8 cellular contexts compared by ENCODE assay signal in genomic region chr6:30555428-30556005, GRCh38. TPM values are rescaled to one million over a fixed set of nuclear protein-coding genes. Genes with fewer than 3 reads are reported as not detected.
DNase-seq lines count a peak whose midpoint lies in the region; ATAC-seq, FAIRE-seq and TF ChIP-seq lines count a peak whose summit lies in the region.

No MANE protein-coding gene starts in this region.

- H3K4me3 Mint-ChIP-seq in IgD-negative memory B cell: peak overlapping the region; percentile 93 to 100 (median 98)

- DNase-seq in G401 (ENCODE audit: low spot score) (peak; percentile 40), heart right ventricle (peak; percentile 52 to 58), pancreas (peak in 4 of 6 donors; percentile 60 to 77 (median 72))
- no peak for DNase-seq in activated effector memory CD4-positive, alpha-beta T cell treated with anti-CD3 and anti-CD28 coated beads, Interleukin-2, amount 50 U/mL, for 16 hours

- H3K27ac Mint-ChIP-seq in IgD-negative memory B cell: peak overlapping the region; percentile 95 to 99 (median 97)

- H3K4me1 Mint-ChIP-seq in IgD-negative memory B cell: peaks cover 19 to 28% (median 27%) of the 10 kb centered on the region in 3 donors

- H3K4me1 ChIP-seq in heart right ventricle: peaks cover 7 to 34% (median 29%) of the 10 kb centered on the region in 9 donors
- H3K4me1 ChIP-seq in pancreas: peaks cover 4 to 11% (median 6%) of the 10 kb centered on the region in 3 donors

- 2 to 3% (median 2%) methylated on average over 32 of the region's 32 CpGs for WGBS in adipose tissue, 3 donors
- 2% methylated on average over 32 of the region's 32 CpGs for WGBS in heart right ventricle, 2 donors
- 3 to 4% methylated on average over 32 of the region's 32 CpGs for WGBS in pancreas, 2 donors

- peak overlapping the region; percentile 65 to 99 (median 94) for H3K4me3 ChIP-seq in heart right ventricle
- H3K4me3 ChIP-seq in pancreas: peak overlapping the region; percentile 83 to 97 (median 96)

- peak; percentile 28 to 54 (median 44) for ATAC-seq in heart right ventricle
- peak; percentile 8 to 10 (median 9) for ATAC-seq in pancreas
- no peak for ATAC-seq in HG02970 (IDR thresholded peaks at IDR 0.05; ENCODE audit: low FRiP score, unreplicated experiment)
- no peak for ATAC-seq in HG02938 (IDR thresholded peaks at IDR 0.05; ENCODE audit: unreplicated experiment)

- no peak for TF ChIP-seq CTCF in heart right ventricle (IDR thresholded peaks at IDR 0.05)
- TF ChIP-seq CTCF in pancreas (IDR thresholded peaks at IDR 0.05): no peak

- H3K27ac ChIP-seq in adipose tissue (ENCODE audit: low read depth, low read length): peak overlapping the region; percentile 96
- H3K27ac ChIP-seq in heart right ventricle: peak overlapping the region; percentile 92 to 99 (median 96)
- peak overlapping the region; percentile 95 to 97 (median 96) for H3K27ac ChIP-seq in pancreas

- peaks cover 2% of the 10 kb centered on the region for H3K27me3 Mint-ChIP-seq in IgD-negative memory B cell

- H3K27me3 ChIP-seq in heart right ventricle (no peaks in the 10 kb centered on the region), pancreas (no peaks in the 10 kb centered on the region)

- FAIRE-seq in pancreas (lab: Jason Lieb, UNC): no peak

- in situ Hi-C loops in G401 (cut with HindIII; ENCODE audit: low sequenced_read_pairs): no loop called here

- peaks cover 2% of the 10 kb centered on the region for H3K36me3 Mint-ChIP-seq in IgD-negative memory B cell

- H3K9me3 Mint-ChIP-seq in IgD-negative memory B cell: no peaks in the 10 kb centered on the region

- H3K9me3 ChIP-seq in heart right ventricle: no peaks in the 10 kb centered on the region
- no peaks in the 10 kb centered on the region for H3K9me3 ChIP-seq in pancreas

- H3K36me3 ChIP-seq in heart right ventricle (peaks cover 0 to 56% (median 37%) of the 10 kb centered on the region in 9 donors), pancreas (peaks cover 0 to 27% (median 7%) of the 10 kb centered on the region in 3 donors)

- intact Hi-C loops in heart right ventricle (cut with DNase I) (loop anchor here in 4 of 10 donors (1.0 to 10.0 kb wide), 5 partner anchors 15 to 529 kb away; partner anchors contain the start of genes ABCF1 (in 4 of the 4) and TUBB (in 3 of the 4)), pancreas (cut with DNase I) (no loop called here)

RNA-seq across cellular contexts. Expression of gene GNL1, which starts 0.8 kb away (rescaled TPM):
- 102 and 129 TPM in 2 replicates for total RNA-seq in G401 (2014; rRNA removed; shearing (Covaris generic))
- polyA plus RNA-seq in IgD-negative memory B cell (46.1 TPM), adipose tissue (10 to 100 TPM; 38.2 to 84.1 (median 47.2) TPM), heart right ventricle (10 to 100 TPM; 20.3 to 29.9 TPM), pancreas (10 to 100 TPM; 47.8 to 86.6 TPM)
- total RNA-seq in heart right ventricle (10 to 100 TPM; 17.3 to 34.1 (median 19.8) TPM), pancreas (10 to 100 TPM; 32.3 to 51.0 (median 38.1) TPM)

RNA-seq across cellular contexts. Expression of gene PRR3, which starts 1.6 kb away (rescaled TPM):
- total RNA-seq in G401 (2014; rRNA removed; shearing (Covaris generic)): 3.4 and 5.9 TPM in 2 replicates
- polyA plus RNA-seq in IgD-negative memory B cell: 8.8 TPM
- polyA plus RNA-seq in adipose tissue: 1 to 10 TPM; 4.0 to 6.2 (median 5.3) TPM
- 1 to 10 TPM; 1.7 to 4.2 (median 2.6) TPM for total RNA-seq in heart right ventricle
- 1 to 10 TPM; 4.1 to 8.2 TPM for polyA plus RNA-seq in heart right ventricle
- 1 to 10 TPM; 2.2 to 4.7 (median 3.1) TPM for total RNA-seq in pancreas
- 1 to 10 TPM; 6.5 to 8.7 TPM for polyA plus RNA-seq in pancreas

RNA-seq across cellular contexts. Expression of gene ABCF1, which starts 15.7 kb away (rescaled TPM):
- total RNA-seq in G401 (2014; rRNA removed; shearing (Covaris generic)): 41.9 and 83.7 TPM in 2 replicates
- polyA plus RNA-seq in IgD-negative memory B cell (33.7 TPM), adipose tissue (10 to 100 TPM; 18.3 to 46.5 (median 24.6) TPM), heart right ventricle (10 to 100 TPM; 32.6 to 36.6 TPM), pancreas (10 to 100 TPM; 21.6 to 24.9 TPM)
- total RNA-seq in heart right ventricle (10 to 100 TPM; 37.1 to 49.1 (median 42.1) TPM), pancreas (10 to 100 TPM; 17.4 to 30.7 (median 24.9) TPM)

Comparison
In these comparisons a context has a peak if more than half of its experiments do, and no peak if none do; other contexts are left out.
1. ATAC-seq: peak in heart right ventricle (8 of 8) and pancreas (4 of 4); none in HG02970 (single experiment) and HG02938 (single experiment).
2. Peak in every context shown above with its lines, with median percentiles within 50 percentile points of each other: H3K27ac ChIP-seq.